ENCODE assay signal across 8 cellular contexts in the genomic region with DNA sequence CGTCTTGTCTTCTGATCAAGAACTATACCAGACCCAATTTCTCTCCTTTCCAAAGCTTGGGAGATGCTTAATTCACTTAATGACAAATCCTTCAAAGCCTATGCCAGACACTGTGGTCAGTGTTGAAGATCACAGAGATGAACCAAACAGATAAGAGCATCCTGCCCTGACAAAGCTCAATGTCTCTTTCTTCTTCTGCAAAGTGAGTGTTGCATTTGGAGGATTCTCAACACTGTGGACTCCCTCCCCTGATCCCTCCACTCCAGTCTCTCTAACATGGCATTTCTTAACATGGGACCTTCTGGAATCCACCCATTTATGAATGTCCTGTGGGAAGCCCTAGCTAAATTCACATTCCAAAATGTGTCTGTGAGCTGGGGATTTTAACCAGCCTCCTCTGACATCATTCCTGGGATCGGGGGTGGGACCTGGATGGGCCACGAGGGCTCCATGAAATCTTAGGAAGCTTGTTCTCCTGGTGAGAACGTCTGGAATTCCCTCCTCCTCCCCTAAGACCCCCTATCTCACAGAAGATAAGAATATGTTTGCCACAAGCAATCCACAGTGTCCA. TPM values are rescaled to one million over a fixed set of nuclear protein-coding genes. Genes with fewer than 3 reads are reported as not detected.
A peak's percentile ranks its signal among the peaks of the same experiment; 100 is the strongest.
DNase-seq lines count a peak whose midpoint lies in the region; ATAC-seq, FAIRE-seq and TF ChIP-seq lines count a peak whose summit lies in the region.

No MANE protein-coding gene starts in this region.

- peaks cover 31% of the 10 kb centered on the region for H3K36me3 Mint-ChIP-seq in activated naive CD8-positive, alpha-beta T cell treated with anti-CD3 and anti-CD28 coated beads for 36 hours
- no peaks in the 10 kb centered on the region for H3K36me3 Mint-ChIP-seq in nephron (ENCODE audit: low read depth)

- no peak for TF ChIP-seq CTCF in nephron (IDR thresholded peaks at IDR 0.05; ENCODE audit: unreplicated experiment in 3 of 3)

- peaks cover 56% of the 10 kb centered on the region for H3K4me1 Mint-ChIP-seq in activated naive CD8-positive, alpha-beta T cell treated with anti-CD3 and anti-CD28 coated beads for 36 hours
- H3K4me1 Mint-ChIP-seq in nephron = peaks cover 61% of the 10 kb centered on the region

- peak overlapping the region; percentile 31 for H3K27ac Mint-ChIP-seq in activated naive CD8-positive, alpha-beta T cell treated with anti-CD3 and anti-CD28 coated beads for 36 hours
- H3K27ac Mint-ChIP-seq in nephron = peak overlapping the region; percentile 77 to 90 (median 87)

- DNase-seq in GM03348 (ENCODE audit: low spot score) (peak; percentile 62), iPS-NIHi7 (ENCODE audit: extremely low spot score) (no peak), GM19239 (ENCODE audit: insufficient read length, low spot score) (no peak), KG1 (lab: John Stamatoyannopoulos, UW) (no peak)
- DNase-seq in activated naive CD8-positive, alpha-beta T cell treated with anti-CD3 and anti-CD28 coated beads for 36 hours = no peak

- peaks cover 2% of the 10 kb centered on the region for H3K9me3 Mint-ChIP-seq in activated naive CD8-positive, alpha-beta T cell treated with anti-CD3 and anti-CD28 coated beads for 36 hours
- no peaks in the 10 kb centered on the region for H3K9me3 Mint-ChIP-seq in nephron

- H3K4me3 Mint-ChIP-seq in activated naive CD8-positive, alpha-beta T cell treated with anti-CD3 and anti-CD28 coated beads for 36 hours = no peak overlapping the region
- H3K4me3 Mint-ChIP-seq in nephron = peak overlapping the region in 1 of 3 experiments; percentile 15

- no peak for FAIRE-seq in GM19239 (lab: Jason Lieb, UNC)

- H3K27me3 Mint-ChIP-seq in activated naive CD8-positive, alpha-beta T cell treated with anti-CD3 and anti-CD28 coated beads for 36 hours = no peaks in the 10 kb centered on the region
- H3K27me3 Mint-ChIP-seq in nephron (ENCODE audit: low read depth) = peaks cover 17% of the 10 kb centered on the region

- ATAC-seq in HG02943 (IDR thresholded peaks at IDR 0.05; ENCODE audit: low read depth, unreplicated experiment) (peak; percentile 30), HG02840 (IDR thresholded peaks at IDR 0.05; ENCODE audit: low FRiP score, unreplicated experiment) (no peak)

RNA-seq across cellular contexts. Expression of gene SYNE3, which starts 20.3 kb away (rescaled TPM):
- 10 to 100 TPM; 38.0 to 38.8 TPM for total RNA-seq in activated naive CD8-positive, alpha-beta T cell treated with anti-CD3 and anti-CD28 coated beads for 36 hours

RNA-seq across cellular contexts. Expression of gene GLRX5, which starts 38.7 kb away (rescaled TPM):
- 10 to 100 TPM; 57.9 to 60.7 TPM for total RNA-seq in activated naive CD8-positive, alpha-beta T cell treated with anti-CD3 and anti-CD28 coated beads for 36 hours
